In the genomic region with DNA sequence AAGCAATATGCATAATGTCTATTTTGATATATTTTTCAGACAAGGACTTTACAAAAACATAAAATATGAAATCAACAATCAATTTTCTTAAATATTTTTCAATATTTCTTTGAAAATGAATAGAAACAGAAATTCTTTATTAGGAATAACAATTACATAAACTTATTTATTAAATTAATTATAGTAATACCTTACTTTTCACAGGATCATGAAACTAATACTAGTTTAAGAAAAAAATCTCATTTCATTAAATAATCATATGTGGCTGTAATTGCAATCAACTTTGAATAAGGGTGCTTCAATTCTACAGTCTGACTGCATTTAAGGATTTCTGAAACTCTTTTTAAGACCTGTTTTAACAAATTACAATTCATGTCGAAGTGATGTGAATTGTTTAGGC, we compare ENCODE assay signal across 27 cellular contexts. TPM values are rescaled to one million over a fixed set of nuclear protein-coding genes. Genes with fewer than 3 reads are reported as not detected.
DNase-seq lines count a peak whose midpoint lies in the region; ATAC-seq, FAIRE-seq and TF ChIP-seq lines count a peak whose summit lies in the region.
"Had no signal": no experiment of that assay in that cellular context is flagged by ENCODE, and none has a peak within 500 bp of the region (broad histone marks: within the 10 kb centered on the region; RNA-seq: fewer than 3 reads in every experiment).

No MANE protein-coding gene starts in this region.

- H3K27ac Mint-ChIP-seq in type B pancreatic cell, result no peak overlapping the region
- H3K27ac Mint-ChIP-seq: CD4-positive, alpha-beta memory T cell; HFFc6 had no signal

- H3K27me3 ChIP-seq in SJCRH30 (no peaks in the 10 kb centered on the region), pancreas (peaks cover 0 to 21% (median 4%) of the 10 kb centered on the region in 4 donors), brain microvascular endothelial cell (replicated peaks) (no peaks in the 10 kb centered on the region)
- H3K27me3 ChIP-seq: BE2C; BLaER1 treated with 17β-estradiol and CSF1 and Interleukin-3, amounts not matched to agents 10 nM and 100 nM had no signal

- peaks cover 23% of the 10 kb centered on the region for H3K4me1 Mint-ChIP-seq in type B pancreatic cell (ENCODE audit: unreplicated experiment)
- H3K4me1 Mint-ChIP-seq: CD4-positive, alpha-beta memory T cell had no signal

- H3K27me3 Mint-ChIP-seq in type B pancreatic cell, result no peaks in the 10 kb centered on the region
- H3K27me3 Mint-ChIP-seq: CD4-positive, alpha-beta memory T cell had no signal

- ATAC-seq in pancreas, result no peak
- ATAC-seq in GM19467 (IDR thresholded peaks at IDR 0.05; ENCODE audit: unreplicated experiment), result no peak
- ATAC-seq: A549, HCT116 had no signal

- intact Hi-C loops in pancreas (cut with DNase I), result no loop called here

- TF ChIP-seq CTCF in pancreas (IDR thresholded peaks at IDR 0.05), result no peak
- TF ChIP-seq CTCF in type B pancreatic cell (conservative IDR thresholded peaks at IDR 0.05), result no peak
- no peak for TF ChIP-seq CTCF in brain microvascular endothelial cell (IDR thresholded peaks at IDR 0.05; ENCODE audit: low read depth, low read length, missing control alignments)

- H3K9me3 ChIP-seq in SJCRH30 (replicated peaks) (no peaks in the 10 kb centered on the region), pancreas (no peaks in the 10 kb centered on the region)
- H3K9me3 ChIP-seq: A549; BE2C; BLaER1 treated with 17β-estradiol and CSF1 and Interleukin-3, amounts not matched to agents 10 nM and 100 nM had no signal

- peaks cover 4% of the 10 kb centered on the region for H3K36me3 Mint-ChIP-seq in type B pancreatic cell
- H3K36me3 Mint-ChIP-seq: CD4-positive, alpha-beta memory T cell had no signal

- H3K27ac ChIP-seq in SJCRH30 (peak overlapping the region; percentile 91), pancreas (no peak overlapping the region), brain microvascular endothelial cell (no peak overlapping the region)
- H3K27ac ChIP-seq: 22Rv1; A549; BLaER1 treated with 17β-estradiol and CSF1 and Interleukin-3, amounts not matched to agents 10 nM and 100 nM; GM23248 had no signal

- 49 to 73% methylated on average over 1 of the region's 1 CpG for WGBS in pancreas, 2 donors

- in situ Hi-C loops in brain microvascular endothelial cell (cut with HindIII; ENCODE audit: low pct_ligation_motif_present, low sequenced_read_pairs), result no loop called here

- H3K4me1 ChIP-seq in SJCRH30 (peaks cover 55% of the 10 kb centered on the region), pancreas (no peaks in the 10 kb centered on the region)
- H3K4me1 ChIP-seq: A549; BE2C; BLaER1 treated with 17β-estradiol and CSF1 and Interleukin-3, amounts not matched to agents 10 nM and 100 nM had no signal

- H3K4me3 ChIP-seq in SJCRH30 (no peak overlapping the region), pancreas (no peak overlapping the region), brain microvascular endothelial cell (ENCODE audit: low read depth, low read length) (no peak overlapping the region)
- H3K4me3 ChIP-seq: A549; BLaER1 treated with 17β-estradiol and CSF1 and Interleukin-3, amounts not matched to agents 10 nM and 100 nM; GM23248 had no signal

- no peaks in the 10 kb centered on the region for H3K9me3 Mint-ChIP-seq in type B pancreatic cell

- DNase-seq in SJCRH30, result no peak
- no peak for DNase-seq in pancreas
- DNase-seq in type B pancreatic cell (ENCODE audit: extremely low spot score, unreplicated experiment), result no peak
- no peak for DNase-seq in HCEC 1CT
- DNase-seq in brain microvascular endothelial cell, result no peak
- DNase-seq: ACHN; AML-193; BE2C; Calu3; CD4-positive, alpha-beta memory T cell; COR-L47; DMS153; DMS79; EL; GF-D8; GM23248; H7; HFFc6 had no signal

- FAIRE-seq in A204.1 (lab: Jason Lieb, UNC) (peak; percentile 92), endometrium (lab: Jason Lieb, UNC) (peak; percentile 77), pancreas (lab: Jason Lieb, UNC) (peak; percentile 90)
- FAIRE-seq: A549, GM12892, H1 had no signal

- H3K36me3 ChIP-seq in SJCRH30 (peaks cover 41% of the 10 kb centered on the region), pancreas (no peaks in the 10 kb centered on the region), brain microvascular endothelial cell (replicated peaks) (no peaks in the 10 kb centered on the region)
- H3K36me3 ChIP-seq: BE2C; BLaER1 treated with 17β-estradiol and CSF1 and Interleukin-3, amounts not matched to agents 10 nM and 100 nM had no signal

- H3K4me3 Mint-ChIP-seq in type B pancreatic cell, result no peak overlapping the region
- H3K4me3 Mint-ChIP-seq: CD4-positive, alpha-beta memory T cell; HFFc6 had no signal

RNA-seq across cellular contexts. Expression of a gene that starts 26.6 kb away (rescaled TPM):
- total RNA-seq in SJCRH30 (2014; rRNA removed; shearing (Covaris generic)), result 75.3 and 89.0 TPM in 2 replicates
- under 1 TPM in 5 of 6 donors, not detected in 1; 0.08 to 0.16 (median 0.09) TPM for total RNA-seq in pancreas
- polyA plus RNA-seq in pancreas, result under 1 TPM; 0.07 to 0.15 TPM
- total RNA-seq in type B pancreatic cell (ENCODE audit: low replicate concordance), result 22.7 and 48.9 TPM in 2 replicates
- total RNA-seq: CD4-positive, alpha-beta memory T cell; GM23248 had no signal
- polyA plus RNA-seq: CD4-positive, alpha-beta memory T cell; GM23248 had no signal

Comparison
In these comparisons a context has a peak if more than half of its experiments do, and no peak if none do; other contexts are left out.
1. RNA of a gene that starts 26.6 kb away (total RNA-seq): 75.3 to 89.0 TPM in SJCRH30 and 22.7 to 48.9 TPM in type B pancreatic cell; 0.08 to 0.16 TPM in pancreas; every median in the first group is over 10 times any median in the second.